Comparison of ENCODE assay signal across 8 cellular contexts in the genomic region with DNA sequence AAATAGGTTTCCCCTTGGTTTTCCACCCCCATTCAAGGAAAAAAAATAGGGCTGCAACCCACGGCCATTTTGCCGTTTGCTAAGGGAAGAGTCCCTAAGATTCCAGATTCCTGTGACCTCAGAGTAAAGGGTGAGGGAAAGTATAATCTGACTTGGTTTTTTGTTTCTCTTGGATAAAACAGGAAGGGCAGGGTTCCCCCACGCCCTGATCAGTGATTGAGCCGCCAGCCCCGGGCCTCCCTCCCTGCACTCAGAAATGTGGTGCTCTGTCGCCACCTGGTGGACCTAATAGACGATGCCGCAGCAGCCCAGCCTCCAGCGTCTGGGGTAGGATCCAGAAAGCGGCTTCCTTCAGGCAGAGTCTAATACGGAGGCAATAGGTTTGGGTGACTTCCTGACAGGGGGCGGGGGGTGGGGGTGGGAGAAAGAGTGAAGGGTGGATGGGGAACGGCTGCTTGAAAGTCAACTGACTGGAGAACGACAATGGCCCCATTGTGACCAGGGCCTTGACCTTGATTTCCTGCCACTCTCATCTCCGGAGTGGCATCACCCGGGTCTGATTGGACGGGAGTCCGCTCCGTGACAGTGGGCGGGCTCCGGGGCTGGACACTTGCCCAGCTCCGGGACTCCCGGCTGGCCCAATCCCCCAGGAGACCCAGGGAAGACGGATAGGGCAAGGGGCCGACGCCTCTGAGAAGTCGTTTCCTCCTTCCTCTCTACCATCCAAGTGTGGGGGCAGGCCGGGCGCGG. TPM values are rescaled to one million over a fixed set of nuclear protein-coding genes. Genes with fewer than 3 reads are reported as not detected.
DNase-seq lines count a peak whose midpoint lies in the region; ATAC-seq and TF ChIP-seq lines count a peak whose summit lies in the region.

No MANE protein-coding gene starts in this region.

- no peaks in the 10 kb centered on the region for H3K9me3 ChIP-seq in liver (ENCODE audit: control insufficient read depth in 4 of 4, low read length in 3 of 4)

- ATAC-seq in GM19035 (IDR thresholded peaks at IDR 0.05; ENCODE audit: unreplicated experiment): peak; percentile 96
- ATAC-seq in HG03354 (IDR thresholded peaks at IDR 0.05; ENCODE audit: poor library complexity, severe bottlenecking, unreplicated experiment): peak; percentile 96

- WGBS in liver: 10% methylated on average over 30 of the region's 30 CpGs

- no peaks in the 10 kb centered on the region for H3K36me3 ChIP-seq in liver (ENCODE audit: control insufficient read depth in 4 of 4, insufficient read depth in 3 of 4, low read depth in 1 of 4, low read length in 3 of 4)

- H3K4me3 Mint-ChIP-seq in activated CD4-positive, alpha-beta T cell treated with anti-CD3 and anti-CD28 coated beads, Interleukin-2, amount 10 ng/mL, durations not matched to agents 24 days and 14 days: peak overlapping the region; percentile 63

- H3K27me3 Mint-ChIP-seq in activated CD4-positive, alpha-beta T cell treated with anti-CD3 and anti-CD28 coated beads, Interleukin-2, amount 10 ng/mL, durations not matched to agents 24 days and 14 days: peaks cover 6% of the 10 kb centered on the region

- peak; percentile 70 for DNase-seq in AG10803 (ENCODE audit: low read depth)
- peak; percentile 63 to 72 for DNase-seq in NCI-H524 (lab: John Stamatoyannopoulos, UW)
- DNase-seq in activated CD4-positive, alpha-beta T cell treated with anti-CD3 and anti-CD28 coated beads, Interleukin-2, amount 10 ng/mL, durations not matched to agents 24 days and 14 days: peak; percentile 96
- peak; percentile 88 for DNase-seq in coronary artery (ENCODE audit: low spot score)
- DNase-seq in stimulated activated CD4-positive, alpha-beta T cell treated with anti-CD3 and anti-CD28 coated beads, Interleukin-4, amount 100 ng/mL, for 24 hours: peak; percentile 89

- TF ChIP-seq CTCF in AG10803 (conservative IDR thresholded peaks at IDR 0.05; ENCODE audit: low read length) (peak; percentile 85), coronary artery (IDR thresholded peaks at IDR 0.05) (peak; percentile 83), liver (IDR thresholded peaks at IDR 0.05; ENCODE audit: low read depth, low read length, missing input control) (peak; percentile 93)

- no peaks in the 10 kb centered on the region for H3K36me3 Mint-ChIP-seq in activated CD4-positive, alpha-beta T cell treated with anti-CD3 and anti-CD28 coated beads, Interleukin-2, amount 10 ng/mL, durations not matched to agents 24 days and 14 days (ENCODE audit: low read depth)

- H3K27ac ChIP-seq in coronary artery (peak overlapping the region in 1 of 2 donors; percentile 61), liver (ENCODE audit: low read depth in 1 of 2, low read length in 2 of 2) (no peak overlapping the region)

- H3K4me1 ChIP-seq in liver (ENCODE audit: control insufficient read depth in 4 of 4, insufficient read depth in 4 of 4, low read length in 3 of 4): peaks cover 0 to 4% (median 2%) of the 10 kb centered on the region in 4 donors

- no peak overlapping the region for H3K27ac Mint-ChIP-seq in activated CD4-positive, alpha-beta T cell treated with anti-CD3 and anti-CD28 coated beads, Interleukin-2, amount 10 ng/mL, durations not matched to agents 24 days and 14 days

- H3K9me3 Mint-ChIP-seq in activated CD4-positive, alpha-beta T cell treated with anti-CD3 and anti-CD28 coated beads, Interleukin-2, amount 10 ng/mL, durations not matched to agents 24 days and 14 days: no peaks in the 10 kb centered on the region

- H3K4me1 Mint-ChIP-seq in activated CD4-positive, alpha-beta T cell treated with anti-CD3 and anti-CD28 coated beads, Interleukin-2, amount 10 ng/mL, durations not matched to agents 24 days and 14 days: peaks cover 6% of the 10 kb centered on the region

- peak; percentile 96 to 97 for TF ChIP-seq RAD21 in liver (IDR thresholded peaks at IDR 0.05)

- intact Hi-C loops in activated CD4-positive, alpha-beta T cell treated with anti-CD3 and anti-CD28 coated beads, Interleukin-2, amount 10 ng/mL, durations not matched to agents 24 days and 14 days (cut with micrococcal nuclease): loop anchor here (1.0 kb wide), 3 partner anchors 12 to 370 kb away; no protein-coding TSS in a partner anchor

- no peaks in the 10 kb centered on the region for H3K27me3 ChIP-seq in liver (ENCODE audit: control insufficient read depth in 4 of 4, insufficient read depth in 4 of 4, low read length in 3 of 4)

- H3K4me3 ChIP-seq in AG10803 (ENCODE audit: low read length): peak overlapping the region; percentile 45
- peak overlapping the region; percentile 73 for H3K4me3 ChIP-seq in coronary artery
- peak overlapping the region in 1 of 3 donors; percentile 43 for H3K4me3 ChIP-seq in liver (ENCODE audit: low read depth in 1 of 3, low read length in 3 of 3)

- peak overlapping the region in 1 of 2 donors; percentile 62 for H3K9ac ChIP-seq in liver (ENCODE audit: low read depth in 1 of 2, low read length in 2 of 2)

TF ChIP-seq in liver, 16 proteins besides CTCF, POLR2A, EP300 and RAD21:
- TF ChIP-seq HNF4G (IDR thresholded peaks at IDR 0.05): no peak
- TF ChIP-seq FOXA2 (IDR thresholded peaks at IDR 0.05): no peak
- TF ChIP-seq, protein P1, sequence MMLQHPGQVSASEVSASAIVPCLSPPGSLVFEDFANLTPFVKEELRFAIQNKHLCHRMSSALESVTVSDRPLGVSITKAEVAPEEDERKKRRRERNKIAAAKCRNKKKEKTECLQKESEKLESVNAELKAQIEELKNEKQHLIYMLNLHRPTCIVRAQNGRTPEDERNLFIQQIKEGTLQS (IDR thresholded peaks at IDR 0.05): no peak
- no peak for TF ChIP-seq TAF1 (conservative IDR thresholded peaks at IDR 0.05)
- no peak for TF ChIP-seq FOXA1 (IDR thresholded peaks at IDR 0.05)
- peak; percentile 83 for TF ChIP-seq NR2F2 (IDR thresholded peaks at IDR 0.05)
- TF ChIP-seq JUND (IDR thresholded peaks at IDR 0.05): no peak
- no peak for TF ChIP-seq HNF4A (conservative IDR thresholded peaks at IDR 0.05)
- TF ChIP-seq RXRA (IDR thresholded peaks at IDR 0.05): peak in 1 of 2 donors; percentile 47
- TF ChIP-seq, protein P2, sequence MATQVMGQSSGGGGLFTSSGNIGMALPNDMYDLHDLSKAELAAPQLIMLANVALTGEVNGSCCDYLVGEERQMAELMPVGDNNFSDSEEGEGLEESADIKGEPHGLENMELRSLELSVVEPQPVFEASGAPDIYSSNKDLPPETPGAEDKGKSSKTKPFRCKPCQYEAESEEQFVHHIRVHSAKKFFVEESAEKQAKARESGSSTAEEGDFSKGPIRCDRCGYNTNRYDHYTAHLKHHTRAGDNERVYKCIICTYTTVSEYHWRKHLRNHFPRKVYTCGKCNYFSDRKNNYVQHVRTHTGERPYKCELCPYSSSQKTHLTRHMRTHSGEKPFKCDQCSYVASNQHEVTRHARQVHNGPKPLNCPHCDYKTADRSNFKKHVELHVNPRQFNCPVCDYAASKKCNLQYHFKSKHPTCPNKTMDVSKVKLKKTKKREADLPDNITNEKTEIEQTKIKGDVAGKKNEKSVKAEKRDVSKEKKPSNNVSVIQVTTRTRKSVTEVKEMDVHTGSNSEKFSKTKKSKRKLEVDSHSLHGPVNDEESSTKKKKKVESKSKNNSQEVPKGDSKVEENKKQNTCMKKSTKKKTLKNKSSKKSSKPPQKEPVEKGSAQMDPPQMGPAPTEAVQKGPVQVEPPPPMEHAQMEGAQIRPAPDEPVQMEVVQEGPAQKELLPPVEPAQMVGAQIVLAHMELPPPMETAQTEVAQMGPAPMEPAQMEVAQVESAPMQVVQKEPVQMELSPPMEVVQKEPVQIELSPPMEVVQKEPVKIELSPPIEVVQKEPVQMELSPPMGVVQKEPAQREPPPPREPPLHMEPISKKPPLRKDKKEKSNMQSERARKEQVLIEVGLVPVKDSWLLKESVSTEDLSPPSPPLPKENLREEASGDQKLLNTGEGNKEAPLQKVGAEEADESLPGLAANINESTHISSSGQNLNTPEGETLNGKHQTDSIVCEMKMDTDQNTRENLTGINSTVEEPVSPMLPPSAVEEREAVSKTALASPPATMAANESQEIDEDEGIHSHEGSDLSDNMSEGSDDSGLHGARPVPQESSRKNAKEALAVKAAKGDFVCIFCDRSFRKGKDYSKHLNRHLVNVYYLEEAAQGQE (IDR thresholded peaks at IDR 0.05): peak; percentile 16
- TF ChIP-seq, protein P3, sequence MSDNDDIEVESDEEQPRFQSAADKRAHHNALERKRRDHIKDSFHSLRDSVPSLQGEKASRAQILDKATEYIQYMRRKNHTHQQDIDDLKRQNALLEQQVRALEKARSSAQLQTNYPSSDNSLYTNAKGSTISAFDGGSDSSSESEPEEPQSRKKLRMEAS (IDR thresholded peaks at IDR 0.05): no peak
- peak; percentile 77 for TF ChIP-seq YY1 (IDR thresholded peaks at IDR 0.05)
- TF ChIP-seq GABPA (IDR thresholded peaks at IDR 0.05 in 1 of 2, conservative IDR thresholded peaks at IDR 0.05 in 1 of 2): no peak
- TF ChIP-seq EGR1 (IDR thresholded peaks at IDR 0.05; ENCODE audit: low read depth in 2 of 2): no peak

RNA-seq across cellular contexts. Expression of a gene that starts 17.8 kb away (rescaled TPM):
- total RNA-seq in activated CD4-positive, alpha-beta T cell treated with anti-CD3 and anti-CD28 coated beads, Interleukin-2, amount 10 ng/mL, durations not matched to agents 24 days and 14 days: 17.2 and 17.3 TPM in 2 replicates
- 10 to 100 TPM in 1 of 2 donors, 1 to 10 TPM in 1; 8.1 to 15.6 TPM for total RNA-seq in liver
- polyA plus RNA-seq in liver: 10 to 100 TPM; 31.1 to 45.7 TPM

RNA-seq across cellular contexts. Expression of a gene that starts 31.5 kb away (rescaled TPM):
- 2.8 TPM in 2 replicates for total RNA-seq in activated CD4-positive, alpha-beta T cell treated with anti-CD3 and anti-CD28 coated beads, Interleukin-2, amount 10 ng/mL, durations not matched to agents 24 days and 14 days
- total RNA-seq in liver: 10 to 100 TPM in 1 of 2 donors, 1 to 10 TPM in 1; 4.1 to 11.8 TPM
- 1 to 10 TPM; 2.3 to 3.3 TPM for polyA plus RNA-seq in liver

RNA-seq across cellular contexts. Expression of a gene that starts 43.3 kb away (rescaled TPM):
- 11.1 and 12.0 TPM in 2 replicates for total RNA-seq in activated CD4-positive, alpha-beta T cell treated with anti-CD3 and anti-CD28 coated beads, Interleukin-2, amount 10 ng/mL, durations not matched to agents 24 days and 14 days
- total RNA-seq in liver: 10 to 100 TPM in 1 of 2 donors, 1 to 10 TPM in 1; 6.9 to 14.7 TPM
- polyA plus RNA-seq in liver: 1 to 10 TPM; 2.8 to 4.3 TPM
